10 cellular contexts compared by ENCODE assay signal in genomic region chr10:78203915-78204818, GRCh38.
A peak's percentile ranks its signal among the peaks of the same experiment; 100 is the strongest.
DNase-seq lines count a peak whose midpoint lies in the region; ATAC-seq and TF ChIP-seq lines count a peak whose summit lies in the region.
"Had no signal": no experiment of that assay in that cellular context is flagged by ENCODE, and none has a peak within 500 bp of the region (broad histone marks: within the 10 kb centered on the region; RNA-seq: fewer than 3 reads in every experiment).

No MANE protein-coding gene starts in this region.

- intact Hi-C loops in sciatic nerve (cut with DNase I) = no loop called here

- peak; percentile 32 for DNase-seq in GM04503 (ENCODE audit: low read depth)
- DNase-seq in NCI-H2107 treated with DMSO at 0.1 percent for 48 hours (lab: John Stamatoyannopoulos, UW; ENCODE audit: unreplicated experiment) = peak; percentile 81
- DNase-seq in coronary artery (ENCODE audit: low spot score) = peak; percentile 77
- no peak for DNase-seq in sciatic nerve (ENCODE audit: low spot score)
- DNase-seq in foreskin fibroblast = no peak
- no peak for DNase-seq in RKO (ENCODE audit: low spot score)
- DNase-seq: central memory CD4-positive, alpha-beta T cell; NCI-H187 treated with DMSO at 0.1 percent for 48 hours; stomach had no signal

- H3K27ac ChIP-seq in coronary artery = peak overlapping the region; percentile 0 to 71
- H3K27ac ChIP-seq: stomach had no signal

- H3K4me3 ChIP-seq in coronary artery = no peak overlapping the region
- H3K4me3 ChIP-seq in foreskin fibroblast (ENCODE audit: low read depth in 1 of 2, low read length in 2 of 2) = no peak overlapping the region
- H3K4me3 ChIP-seq: stomach had no signal

- ATAC-seq in sciatic nerve (peak; percentile 29), GM19324 (IDR thresholded peaks at IDR 0.05; ENCODE audit: low FRiP score, unreplicated experiment) (no peak)

- TF ChIP-seq CTCF in coronary artery (IDR thresholded peaks at IDR 0.05) = no peak
- TF ChIP-seq CTCF in foreskin fibroblast (IDR thresholded peaks at IDR 0.05; ENCODE audit: low read depth, low read length) = no peak

Comparison
In these comparisons a context has a peak if more than half of its experiments do, and no peak if none do; other contexts are left out.
1. DNase-seq: peak in GM04503 (single experiment), NCI-H2107 treated with DMSO at 0.1 percent for 48 hours (single experiment) and coronary artery (single experiment); none in sciatic nerve (single experiment), foreskin fibroblast (0 of 2) and RKO (single experiment).